8 cellular contexts compared by ENCODE assay signal in the genomic region with DNA sequence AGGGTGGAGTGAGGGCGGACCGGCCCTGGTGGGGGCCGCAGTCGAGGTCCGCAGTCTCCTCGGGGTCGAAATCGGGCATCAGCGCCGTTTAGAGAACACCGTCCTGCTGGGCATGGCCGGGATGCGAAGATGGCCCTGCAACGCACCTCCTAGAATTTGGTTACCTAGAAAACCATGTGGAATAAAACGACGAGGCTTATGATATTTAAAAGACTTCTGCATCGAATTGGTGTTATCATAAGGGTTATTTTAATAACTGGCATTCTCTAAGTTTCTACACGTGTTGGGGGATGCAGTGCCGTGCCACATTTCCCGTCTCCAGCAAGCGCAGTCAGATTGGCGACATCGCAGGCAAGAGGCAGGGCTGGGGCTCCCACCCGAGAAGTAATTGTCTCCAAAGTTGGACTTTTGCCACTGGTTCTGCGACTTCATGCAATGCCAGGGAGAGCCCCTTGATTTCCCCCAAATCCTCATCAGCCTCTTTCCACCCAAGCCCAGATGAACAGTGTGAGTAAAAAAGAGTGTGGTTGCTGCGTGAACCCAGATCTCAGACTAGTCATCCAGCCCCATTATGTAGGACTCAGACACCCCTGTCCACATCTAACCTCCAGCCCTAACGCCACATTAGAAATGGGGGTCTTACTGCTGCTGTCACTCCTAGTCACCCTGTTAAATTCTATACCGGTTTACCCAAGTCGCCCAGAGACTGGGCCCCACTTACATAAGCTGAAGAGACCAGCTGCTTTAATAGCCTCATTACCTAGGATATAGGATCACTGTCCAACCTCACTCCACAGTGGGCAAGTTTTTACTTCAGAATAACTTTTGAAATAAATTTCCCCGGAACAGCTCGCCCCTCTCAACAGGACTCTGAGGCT. TPM values are rescaled to one million over a fixed set of nuclear protein-coding genes. Genes with fewer than 3 reads are reported as not detected.
DNase-seq lines count a peak whose midpoint lies in the region; ATAC-seq, FAIRE-seq and TF ChIP-seq lines count a peak whose summit lies in the region.

No MANE protein-coding gene starts in this region.

- H3K23ac ChIP-seq in H9 (ENCODE audit: insufficient read length, low read depth, low read length) (no peak overlapping the region), neuronal stem cell (ENCODE audit: low read depth, low read length, poor library complexity) (peak overlapping the region; percentile 83)

- H3K9me3 Mint-ChIP-seq in H9, result no peaks in the 10 kb centered on the region
- H3K9me3 Mint-ChIP-seq in activated CD4-positive, alpha-beta memory T cell treated with anti-CD3 and anti-CD28 coated beads for 36 hours, result no peaks in the 10 kb centered on the region

- POLR2A ChIA-PET in A549 (lab: Yijun Ruan, JAX), result no interaction called here
- POLR2A ChIA-PET in activated CD4-positive, alpha-beta memory T cell treated with anti-CD3 and anti-CD28 coated beads for 36 hours (lab: Charles Lee), result interaction anchor here (0.7 to 1.9 kb wide), 6 partner anchors 10 to 352 kb away, joined by 3 to 8 read pairs (median 4); a partner anchor contains a TSS

- H3K56ac ChIP-seq in H9 (ENCODE audit: insufficient read length, low read depth, low read length), result no peak overlapping the region

- TF ChIP-seq POLR2A in A549 (IDR thresholded peaks at IDR 0.05; ENCODE audit: low read length), result no peak

- no peak overlapping the region for H3T11ph ChIP-seq in H9 (ENCODE audit: low read length)

- no peaks in the 10 kb centered on the region; the same call in none of the 2 replicates for H3K27me3 Mint-ChIP-seq in H9 (ENCODE audit: low read depth)
- peaks cover 2% of the 10 kb centered on the region for H3K27me3 Mint-ChIP-seq in activated CD4-positive, alpha-beta memory T cell treated with anti-CD3 and anti-CD28 coated beads for 36 hours

- no peak for TF ChIP-seq RAD21 in A549 (conservative IDR thresholded peaks at IDR 0.05 in 1 of 2, IDR thresholded peaks at IDR 0.05 in 1 of 2)

- peaks cover 4% of the 10 kb centered on the region for H3K23me2 ChIP-seq in H9 (ENCODE audit: insufficient read length, low read depth, low read length, poor library complexity, severe bottlenecking)

- H3K79me2 ChIP-seq in H9 (ENCODE audit: insufficient read depth, low read length), result no peaks in the 10 kb centered on the region

- H3K79me1 ChIP-seq in H9 (ENCODE audit: insufficient read depth, low read depth, low read length, poor library complexity, severe bottlenecking), result no peaks in the 10 kb centered on the region
- H3K79me1 ChIP-seq in neuronal stem cell (ENCODE audit: low read depth, low read length), result no peaks in the 10 kb centered on the region

- TF ChIP-seq CTCF in A549 (IDR thresholded peaks at IDR 0.05) (no peak), H9 (conservative IDR thresholded peaks at IDR 0.05) (no peak)

- ATAC-seq in A549, result peak in 1 of 2 experiments; percentile 27; a peak in 3 of 6 replicates
- no peak for ATAC-seq in HG03025 (IDR thresholded peaks at IDR 0.05; ENCODE audit: low FRiP score, unreplicated experiment)

- H4K5ac ChIP-seq in H9 (ENCODE audit: insufficient read length, low read depth, low read length), result no peak overlapping the region

- H2AK5ac ChIP-seq in H9 (ENCODE audit: insufficient read length, low read length), result no peak overlapping the region
- H2AK5ac ChIP-seq in neuronal stem cell (ENCODE audit: low read depth, low read length), result no peak overlapping the region

- no peak for DNase-seq in A549 (ENCODE audit: low read depth in 1 of 2, low spot score in 1 of 2)
- no peak for DNase-seq in H9
- DNase-seq in activated CD4-positive, alpha-beta memory T cell treated with anti-CD3 and anti-CD28 coated beads for 36 hours, result peak; percentile 69
- DNase-seq in neuronal stem cell (ENCODE audit: low spot score), result no peak
- no peak for DNase-seq in NCI-H226
- no peak for DNase-seq in NCI-H345 (lab: John Stamatoyannopoulos, UW)

- no peak for FAIRE-seq in A549 (lab: Jason Lieb, UNC)

- no peak overlapping the region for H2BK12ac ChIP-seq in H9 (ENCODE audit: insufficient read length, low read depth, low read length)
- H2BK12ac ChIP-seq in neuronal stem cell (ENCODE audit: low read length), result no peak overlapping the region

- CTCF ChIA-PET in A549 (lab: Yijun Ruan, JAX), result interaction anchor here (1.5 kb wide), 1 partner anchor 10 kb away, joined by 14 read pairs; no protein-coding TSS in a partner anchor
- CTCF ChIA-PET in activated CD4-positive, alpha-beta memory T cell treated with anti-CD3 and anti-CD28 coated beads for 36 hours (lab: Charles Lee), result interaction anchor here (1.0 to 3.4 kb wide), 2 partner anchors 11 to 27 kb away, joined by 4 to 38 read pairs; no protein-coding TSS in a partner anchor

- no peaks in the 10 kb centered on the region for H3K9me3 ChIP-seq in A549
- no peaks in the 10 kb centered on the region for H3K9me3 ChIP-seq in H9 (ENCODE audit: control insufficient read depth, low read depth, low read length)
- H3K9me3 ChIP-seq in esophagus (ENCODE audit: control insufficient read depth in 2 of 2, insufficient read depth in 1 of 2, low read depth in 1 of 2, low read length in 1 of 2), result no peaks in the 10 kb centered on the region
- no peaks in the 10 kb centered on the region for H3K9me3 ChIP-seq in neuronal stem cell (replicated peaks in 1 of 2; ENCODE audit: control insufficient read depth in 2 of 2, insufficient read depth in 1 of 2, low read depth in 1 of 2, low read length in 2 of 2)

- 61% methylated on average over 17 of the region's 31 CpGs for WGBS in A549 (ENCODE audit: missing lambda C conversion rate)
- WGBS in H9 (ENCODE audit: extremely low coverage, insufficient read length, low lambda C conversion rate), result no CpG with 5 or more reads among the region's 31 CpGs
- 15 to 20% methylated on average over 31 of the region's 31 CpGs for WGBS in esophagus, 2 donors
- no CpG with 5 or more reads among the region's 31 CpGs for WGBS in neuronal stem cell (ENCODE audit: extremely low coverage in 2 of 2, insufficient read length in 2 of 2, insufficient replicate concordance in 1 of 2), 2 donors

- H3K4me2 ChIP-seq in A549 (peak overlapping the region; percentile 83), H9 (ENCODE audit: insufficient read depth, insufficient read length, low read length) (peak overlapping the region; percentile 94), neuronal stem cell (ENCODE audit: insufficient read depth, low read length, poor library complexity, severe bottlenecking) (peak overlapping the region; percentile 73)

- H2BK15ac ChIP-seq in H9 (ENCODE audit: low read depth, low read length) (no peak overlapping the region), neuronal stem cell (ENCODE audit: low read length) (no peak overlapping the region)

- H3K4me3 ChIP-seq in A549 (peak overlapping the region; percentile 91), esophagus (ENCODE audit: low read depth in 1 of 2, low read length in 2 of 2) (peak overlapping the region; percentile 72 to 88), neuronal stem cell (ENCODE audit: low read length in 2 of 2) (peak overlapping the region; percentile 52 to 87)

- H4K8ac ChIP-seq in H9 (replicated peaks; ENCODE audit: insufficient read length, low read depth, low read length) (no peak overlapping the region), neuronal stem cell (ENCODE audit: low read depth, low read length) (no peak overlapping the region)

- no peaks in the 10 kb centered on the region for H3K36me3 ChIP-seq in esophagus (ENCODE audit: control insufficient read depth in 2 of 2, insufficient read depth in 2 of 2, low read length in 1 of 2)
- H3K36me3 ChIP-seq in neuronal stem cell (replicated peaks in 1 of 2; ENCODE audit: control insufficient read depth in 2 of 2, insufficient read depth in 2 of 2, low read length in 2 of 2), result no peaks in the 10 kb centered on the region

- H4K91ac ChIP-seq in H9 (ENCODE audit: insufficient read length, low read depth, low read length) (no peak overlapping the region), neuronal stem cell (ENCODE audit: low read depth, low read length, poor library complexity) (no peak overlapping the region)

- H3K4me3 Mint-ChIP-seq in H9, result peak overlapping the region; percentile 77 to 88
- peak overlapping the region; percentile 89 for H3K4me3 Mint-ChIP-seq in activated CD4-positive, alpha-beta memory T cell treated with anti-CD3 and anti-CD28 coated beads for 36 hours

- peak overlapping the region; percentile 50 for H3K18ac ChIP-seq in H9 (ENCODE audit: insufficient read length, low read depth, low read length)
- no peak overlapping the region for H3K18ac ChIP-seq in neuronal stem cell (ENCODE audit: low read length)

- no peak for TF ChIP-seq EP300 in A549 (IDR thresholded peaks at IDR 0.05)

- no peak overlapping the region for H2BK120ac ChIP-seq in H9 (ENCODE audit: low read depth, low read length, poor library complexity, severe bottlenecking)
- no peak overlapping the region for H2BK120ac ChIP-seq in neuronal stem cell (ENCODE audit: low read depth, low read length)

- no peak overlapping the region for H2BK20ac ChIP-seq in H9 (ENCODE audit: low read depth, low read length, poor library complexity, severe bottlenecking)

- peak overlapping the region; percentile 59 for H3K9ac ChIP-seq in H9 (ENCODE audit: extremely low read depth, insufficient read length, low read length)
- peak overlapping the region; percentile 83 for H3K9ac ChIP-seq in neuronal stem cell (ENCODE audit: low read depth, low read length, poor library complexity)

- H3K36me3 Mint-ChIP-seq in H9 (ENCODE audit: insufficient read depth in 1 of 3, low read depth in 3 of 3), result peaks cover 0 to 2% (median 0%) of the 10 kb centered on the region in 3 experiments; a peak in 2 of 7 replicates
- peaks cover 9% of the 10 kb centered on the region for H3K36me3 Mint-ChIP-seq in activated CD4-positive, alpha-beta memory T cell treated with anti-CD3 and anti-CD28 coated beads for 36 hours

- H3K27me3 ChIP-seq in H9 (ENCODE audit: insufficient read depth, low read length), result no peaks in the 10 kb centered on the region
- no peaks in the 10 kb centered on the region for H3K27me3 ChIP-seq in esophagus (ENCODE audit: control insufficient read depth in 1 of 2, insufficient read depth in 2 of 2, low read length in 2 of 2)
- no peaks in the 10 kb centered on the region for H3K27me3 ChIP-seq in neuronal stem cell (ENCODE audit: control insufficient read depth in 3 of 3, insufficient read depth in 3 of 3, low read depth in 1 of 3, low read length in 3 of 3)

- H2AFZ ChIP-seq in H9 (ENCODE audit: low read length), result no peak overlapping the region
- H2AFZ ChIP-seq in neuronal stem cell (ENCODE audit: low read length), result peak overlapping the region; percentile 90

- intact Hi-C loops in activated CD4-positive, alpha-beta memory T cell treated with anti-CD3 and anti-CD28 coated beads for 36 hours (cut with micrococcal nuclease), result loop anchor here (5.0 kb wide), 1 partner anchor 648 kb away; a partner anchor contains a TSS

- peak overlapping the region; percentile 99 to 100 for H3K27ac ChIP-seq in A549
- no peak overlapping the region for H3K27ac ChIP-seq in H9 (ENCODE audit: insufficient read length, low read depth, low read length)
- H3K27ac ChIP-seq in esophagus (ENCODE audit: low read depth in 2 of 2, low read length in 1 of 2), result peak overlapping the region; percentile 99
- no peak overlapping the region for H3K27ac ChIP-seq in neuronal stem cell (replicated peaks; ENCODE audit: low read length)

- peaks cover 47 to 54% of the 10 kb centered on the region in 2 experiments for H3K4me1 Mint-ChIP-seq in H9
- H3K4me1 Mint-ChIP-seq in activated CD4-positive, alpha-beta memory T cell treated with anti-CD3 and anti-CD28 coated beads for 36 hours (ENCODE audit: low read depth), result peaks cover 59% of the 10 kb centered on the region

- H3K14ac ChIP-seq in H9 (ENCODE audit: insufficient read depth, low read length), result peak overlapping the region; percentile 87; the same call in 1 of the 2 replicates
- H3K14ac ChIP-seq in neuronal stem cell (ENCODE audit: low read length), result no peak overlapping the region

- H3K4me1 ChIP-seq in A549 (peaks cover 25% of the 10 kb centered on the region), H9 (ENCODE audit: insufficient read depth, low read length) (peaks cover 3% of the 10 kb centered on the region; the same call in 1 of the 2 replicates), esophagus (ENCODE audit: control insufficient read depth in 2 of 2, insufficient read depth in 2 of 2, low read length in 1 of 2) (peaks cover 2 to 12% of the 10 kb centered on the region in 2 donors), neuronal stem cell (ENCODE audit: control insufficient read depth in 2 of 2, insufficient read depth in 1 of 2, low read depth in 1 of 2, low read length in 2 of 2) (peaks cover 26 to 32% of the 10 kb centered on the region in 2 donors)

- H4K20me1 ChIP-seq in H9 (ENCODE audit: control insufficient read depth, insufficient read depth, insufficient read length), result no peaks in the 10 kb centered on the region

- H3K4ac ChIP-seq in H9 (ENCODE audit: low read depth, low read length) (no peak overlapping the region), neuronal stem cell (ENCODE audit: low read length) (no peak overlapping the region)

- H2BK5ac ChIP-seq in H9 (ENCODE audit: insufficient read length, low read length) (no peak overlapping the region), neuronal stem cell (ENCODE audit: low read length) (no peak overlapping the region)

- peak overlapping the region; percentile 15 to 95 (median 92); a peak in 3 of 7 replicates for H3K27ac Mint-ChIP-seq in H9
- peak overlapping the region; percentile 100 for H3K27ac Mint-ChIP-seq in activated CD4-positive, alpha-beta memory T cell treated with anti-CD3 and anti-CD28 coated beads for 36 hours

RNA-seq across cellular contexts. Expression of a gene that starts 0.6 kb away (rescaled TPM):
- polyA plus RNA-seq in A549 (2011; rRNA removed) (7.5 and 7.6 TPM in 2 replicates), A549 (2017; fragmentation: RNase III; extraction: RNeasy Plus Mini Kit Qiagen cat#74134 plus additional on column Dnase treatment) (4.1 to 4.3 TPM (median 4.2 TPM) in 3 replicates), esophagus (10 to 100 TPM in 1 of 2 donors, 1 to 10 TPM in 1; 9.5 to 11.7 TPM)
- 2.5 and 2.9 TPM in 2 replicates for polyA plus RNA-seq in A549 (2012; cell fraction: cytosol; rRNA removed)
- 3.0 and 3.5 TPM in 2 replicates for polyA plus RNA-seq in A549 (2012; cell fraction: nucleus; rRNA removed)
- 3.3 and 4.3 TPM in 2 replicates for polyA minus RNA-seq in A549 (2011; rRNA and poly(A)+ RNA removed)
- total RNA-seq in H9 (2021), result 8.8 and 11.1 TPM in 2 replicates
- 1 to 10 TPM; 6.7 to 7.0 TPM for total RNA-seq in activated CD4-positive, alpha-beta memory T cell treated with anti-CD3 and anti-CD28 coated beads for 36 hours
- polyA plus RNA-seq in neuronal stem cell (2013, experiment 1 of 2), result 18.5 TPM
- 20.4 TPM for polyA plus RNA-seq in neuronal stem cell (2013, experiment 2 of 2)

RNA-seq across cellular contexts. Expression of a gene that starts 40.4 kb away (rescaled TPM):
- polyA plus RNA-seq in A549 (2011; rRNA removed) (not detected in 2 replicates), A549 (2017; fragmentation: RNase III; extraction: RNeasy Plus Mini Kit Qiagen cat#74134 plus additional on column Dnase treatment) (not detected in 3 replicates), esophagus (not detected)
- polyA plus RNA-seq in A549 (2012; cell fraction: cytosol; rRNA removed), result not detected in 2 replicates
- 0.04 TPM in 1 of 2 replicates, not detected in the other for polyA plus RNA-seq in A549 (2012; cell fraction: nucleus; rRNA removed)
- polyA minus RNA-seq in A549 (2011; rRNA and poly(A)+ RNA removed), result not detected in 2 replicates
- not detected in 2 replicates for total RNA-seq in H9 (2021)
- total RNA-seq in activated CD4-positive, alpha-beta memory T cell treated with anti-CD3 and anti-CD28 coated beads for 36 hours, result under 1 TPM; 0.10 to 0.31 TPM
- polyA plus RNA-seq in neuronal stem cell (2013, experiment 1 of 2), result 0.04 TPM
- 0.03 TPM for polyA plus RNA-seq in neuronal stem cell (2013, experiment 2 of 2)

RNA-seq across cellular contexts. Expression of a gene that starts 57.2 kb away (rescaled TPM):
- polyA plus RNA-seq in A549 (2011; rRNA removed), result not detected in 2 replicates
- polyA plus RNA-seq in A549 (2012; cell fraction: cytosol; rRNA removed), result not detected in 2 replicates
- polyA plus RNA-seq in A549 (2012; cell fraction: nucleus; rRNA removed), result not detected in 2 replicates
- polyA plus RNA-seq in A549 (2017; fragmentation: RNase III; extraction: RNeasy Plus Mini Kit Qiagen cat#74134 plus additional on column Dnase treatment), result not detected in 3 replicates
- not detected in 2 replicates for polyA minus RNA-seq in A549 (2011; rRNA and poly(A)+ RNA removed)
- total RNA-seq in H9 (2021), result not detected in 2 replicates
- not detected for total RNA-seq in activated CD4-positive, alpha-beta memory T cell treated with anti-CD3 and anti-CD28 coated beads for 36 hours
- polyA plus RNA-seq in esophagus, result not detected
- not detected for polyA plus RNA-seq in neuronal stem cell (2013, experiment 1 of 2)
- not detected for polyA plus RNA-seq in neuronal stem cell (2013, experiment 2 of 2)

Comparison
In these comparisons a context has a peak if more than half of its experiments do, and no peak if none do; other contexts are left out.
1. H3K27ac ChIP-seq: peak in A549 (2 of 2) and esophagus (2 of 2); none in H9 (single experiment) and neuronal stem cell (single experiment).
2. Peak in every context shown above with its lines, with median percentiles within 50 percentile points of each other: H3K4me2 ChIP-seq and H3K4me3 ChIP-seq.